ENCODE assay signal across 8 cellular contexts in genomic region chr2:171894612-171894947, GRCh38. TPM values are rescaled to one million over a fixed set of nuclear protein-coding genes. Genes with fewer than 3 reads are reported as not detected.
DNase-seq lines count a peak whose midpoint lies in the region; ATAC-seq, FAIRE-seq and TF ChIP-seq lines count a peak whose summit lies in the region.

No MANE protein-coding gene starts in this region.

- H3K36me3 Mint-ChIP-seq in activated naive CD4-positive, alpha-beta T cell treated with anti-CD3 and anti-CD28 coated beads, Interleukin-2, amount 50 U/mL, for 24 hours: peaks cover 10% of the 10 kb centered on the region

- H3K36me3 ChIP-seq in K562 (ENCODE audit: control insufficient read depth, insufficient read depth, low read length): peaks cover 21% of the 10 kb centered on the region
- H3K36me3 ChIP-seq in lung (ENCODE audit: control insufficient read depth in 2 of 2, insufficient read depth in 2 of 2, low read length in 2 of 2): no peaks in the 10 kb centered on the region
- no peaks in the 10 kb centered on the region for H3K36me3 ChIP-seq in upper lobe of left lung

- H3K27me3 ChIP-seq in K562 (ENCODE audit: control insufficient read depth in 2 of 2, insufficient read depth in 2 of 2, low read length in 2 of 2) (no peaks in the 10 kb centered on the region), lung (ENCODE audit: control insufficient read depth, insufficient read depth) (no peaks in the 10 kb centered on the region), upper lobe of left lung (no peaks in the 10 kb centered on the region)

- peaks cover 5% of the 10 kb centered on the region; the same call in 1 of the 2 replicates for H3K9me3 ChIP-seq in K562 (replicated peaks; ENCODE audit: control insufficient read depth, insufficient read depth, low read depth, low read length)
- H3K9me3 ChIP-seq in lung (ENCODE audit: control insufficient read depth in 2 of 2, insufficient read depth in 1 of 2, low read length in 1 of 2): no peaks in the 10 kb centered on the region
- H3K9me3 ChIP-seq in upper lobe of left lung: peaks cover 0 to 5% (median 0%) of the 10 kb centered on the region in 4 donors

- no peak for DNase-seq in activated naive CD4-positive, alpha-beta T cell treated with anti-CD3 and anti-CD28 coated beads, Interleukin-2, amount 50 U/mL, for 16 hours
- no peak for DNase-seq in K562 (ENCODE audit: extremely low read depth in 1 of 4, low spot score in 3 of 4)
- DNase-seq in lung (ENCODE audit: low spot score): no peak
- DNase-seq in upper lobe of left lung: no peak
- DNase-seq in anterior cingulate cortex (lab: John Stamatoyannopoulos, UW): no peak
- no peak for DNase-seq in NCI-H1092 treated with DMSO at 0.1 percent for 48 hours (lab: John Stamatoyannopoulos, UW)
- DNase-seq in NCI-H82 treated with DMSO at 0.1 percent for 48 hours (lab: John Stamatoyannopoulos, UW; ENCODE audit: unreplicated experiment): no peak

- CTCF ChIA-PET in K562 (lab: Yijun Ruan, JAX; ENCODE audit: low intra/inter-chr PET ratio): no interaction called here

- peak overlapping the region; percentile 96 for H3K4me2 ChIP-seq in K562 (ENCODE audit: insufficient read depth, low read length)

- peak overlapping the region; percentile 99 for H2AFZ ChIP-seq in K562 (ENCODE audit: low read depth, low read length)

- H3K27me3 Mint-ChIP-seq in activated naive CD4-positive, alpha-beta T cell treated with anti-CD3 and anti-CD28 coated beads, Interleukin-2, amount 50 U/mL, for 24 hours: no peaks in the 10 kb centered on the region

- TF ChIP-seq CTCF in K562 (IDR thresholded peaks at IDR 0.05 in 2 of 3, conservative IDR thresholded peaks at IDR 0.05 in 1 of 3; ENCODE audit: insufficient read depth in 2 of 3, low read depth in 1 of 3, low read length in 3 of 3) (no peak), lung (IDR thresholded peaks at IDR 0.05; ENCODE audit: control extremely low read depth, extremely low read depth) (no peak), upper lobe of left lung (IDR thresholded peaks at IDR 0.05) (no peak)

- H3K9ac ChIP-seq in K562 (ENCODE audit: insufficient read depth in 1 of 2, low read depth in 2 of 2, low read length in 2 of 2): peak overlapping the region; percentile 77 to 90

- 34% methylated on average over 10 of the region's 10 CpGs for WGBS in K562 (ENCODE audit: insufficient coverage, low coverage, missing lambda C conversion rate)
- 44 to 49% methylated on average over 10 of the region's 10 CpGs for WGBS in lung, 2 donors
- 39 to 46% methylated on average over 10 of the region's 10 CpGs for WGBS in upper lobe of left lung, 2 donors

- no peaks in the 10 kb centered on the region for H4K20me1 ChIP-seq in K562 (replicated peaks; ENCODE audit: control insufficient read depth, insufficient read depth, low read length)

- H3K9me3 Mint-ChIP-seq in activated naive CD4-positive, alpha-beta T cell treated with anti-CD3 and anti-CD28 coated beads, Interleukin-2, amount 50 U/mL, for 24 hours: no peaks in the 10 kb centered on the region

- intact Hi-C loops in K562 (cut with micrococcal nuclease): loop anchor here (2.0 to 10.0 kb wide), 2 partner anchors 28 to 190 kb away; partner anchors contain the start of gene HAT1

- BruUV-seq in K562 (replicated peaks; lab: Mats Ljungman, UMichigan): TSS peak; percentile 89

- peaks cover 12% of the 10 kb centered on the region; the same call in 2 of the 3 replicates for H3K79me2 ChIP-seq in K562 (ENCODE audit: control insufficient read depth, insufficient read depth, low read length)

- no peaks in the 10 kb centered on the region for H3K9me1 ChIP-seq in K562 (ENCODE audit: control insufficient read depth, insufficient read depth, low read length)

- H3K4me1 ChIP-seq in K562 (replicated peaks in 1 of 2; ENCODE audit: control insufficient read depth in 2 of 2, insufficient read depth in 2 of 2, low read length in 2 of 2): peaks cover 5 to 12% of the 10 kb centered on the region in 2 experiments; a peak in 3 of 5 replicates
- peaks cover 1 to 7% of the 10 kb centered on the region in 2 donors for H3K4me1 ChIP-seq in lung (ENCODE audit: control insufficient read depth in 2 of 2, insufficient read depth in 2 of 2, low read length in 2 of 2)
- H3K4me1 ChIP-seq in upper lobe of left lung: peaks cover 7 to 17% (median 13%) of the 10 kb centered on the region in 4 donors

- TF ChIP-seq POLR2A in K562 (conservative IDR thresholded peaks at IDR 0.05) (no peak), upper lobe of left lung (IDR thresholded peaks at IDR 0.05) (no peak)

- H3K4me3 Mint-ChIP-seq in activated naive CD4-positive, alpha-beta T cell treated with anti-CD3 and anti-CD28 coated beads, Interleukin-2, amount 50 U/mL, for 24 hours: peak overlapping the region; percentile 93

- no peak for TF ChIP-seq RAD21 in K562 (CRISPR knock-in tag; conservative IDR thresholded peaks at IDR 0.05 in 1 of 2, IDR thresholded peaks at IDR 0.05 in 1 of 2)

- ATAC-seq in K562 (no peak), lung (ENCODE audit: insufficient read depth, low FRiP score) (no peak), upper lobe of left lung (ENCODE audit: low FRiP score in 2 of 2) (no peak)

- POLR2A ChIA-PET in K562 (lab: Yijun Ruan, JAX): interaction anchor here (0.7 to 10.9 kb wide), 8 partner anchors 9 to 191 kb away, joined by 3 to 78 read pairs (median 4); partner anchors contain the start of genes DLX1 and HAT1

- H3K27ac Mint-ChIP-seq in activated naive CD4-positive, alpha-beta T cell treated with anti-CD3 and anti-CD28 coated beads, Interleukin-2, amount 50 U/mL, for 24 hours: peak overlapping the region; percentile 93

- in situ Hi-C loops in K562 (cut with MboI): no loop called here

- TF ChIP-seq EP300 in K562 (IDR thresholded peaks at IDR 0.05; ENCODE audit: low read length): no peak
- no peak for TF ChIP-seq EP300 in upper lobe of left lung (IDR thresholded peaks at IDR 0.05)

- peak overlapping the region; percentile 79 for H3K4me3 ChIP-seq in K562
- no peak overlapping the region for H3K4me3 ChIP-seq in lung
- H3K4me3 ChIP-seq in upper lobe of left lung: peak overlapping the region; percentile 64 to 83 (median 74)

- peaks cover 47% of the 10 kb centered on the region for H3K4me1 Mint-ChIP-seq in activated naive CD4-positive, alpha-beta T cell treated with anti-CD3 and anti-CD28 coated beads, Interleukin-2, amount 50 U/mL, for 24 hours

- H3K27ac ChIP-seq in K562 (ENCODE audit: extremely low read depth, low read depth, low read length): peak overlapping the region; percentile 86
- H3K27ac ChIP-seq in lung (ENCODE audit: low read depth in 1 of 2, low read length in 1 of 2): peak overlapping the region; percentile 79 to 81
- H3K27ac ChIP-seq in upper lobe of left lung: peak overlapping the region; percentile 70 to 87 (median 71)

- no peak for FAIRE-seq in K562 (lab: Jason Lieb, UNC)

RNA-seq across cellular contexts. Expression of gene SLC25A12, which starts 0.5 kb away (rescaled TPM):
- total RNA-seq in K562 (2011; cell fraction: chromatin; rRNA removed; ENCODE audit: low replicate concordance): 36.2 and 70.5 TPM in 2 replicates
- total RNA-seq in K562 (2011; cell fraction: nucleolus; rRNA removed): 12.8 and 19.2 TPM in 2 replicates
- total RNA-seq in K562 (2011; cell fraction: nucleoplasm; rRNA removed): 30.2 and 31.1 TPM in 2 replicates
- 13.5 and 17.5 TPM in 2 replicates for total RNA-seq in K562 (2014; rRNA removed)
- total RNA-seq in K562 (2014; rRNA removed; fragmentation: Illumina TruSeq; extraction: Trizol): 23.8 and 24.6 TPM in 2 replicates
- total RNA-seq in K562 (2015; rRNA removed; fragmentation: Illumina TruSeq; extraction: Trizol): 22.6 and 22.7 TPM in 2 replicates
- total RNA-seq in K562 (2021): 20.5 and 21.3 TPM in 2 replicates
- polyA plus RNA-seq in K562 (2011; rRNA removed): 27.1 and 36.5 TPM in 2 replicates
- polyA plus RNA-seq in K562 (2011; cell fraction: cytosol; rRNA removed): 14.3 and 17.6 TPM in 2 replicates
- polyA plus RNA-seq in K562 (2011; cell fraction: nucleus; rRNA removed): 33.7 and 36.3 TPM in 2 replicates
- 14.2 and 15.0 TPM in 2 replicates for polyA plus RNA-seq in K562 (2012)
- polyA plus RNA-seq in K562 (2014; fragmentation: Illumina TruSeq; extraction: Trizol): 20.3 and 21.7 TPM in 2 replicates
- polyA plus RNA-seq in K562 (2014; fragmentation: Nextera tagmentation; extraction: Ambion mirVana): 10 to 100 TPM; 18.3 to 31.5 TPM
- polyA plus RNA-seq in K562 (2014; rRNA removed): 17.6 and 23.2 TPM in 2 replicates
- 41.6 and 43.3 TPM in 2 replicates for polyA minus RNA-seq in K562 (2011; rRNA and poly(A)+ RNA removed)
- 12.9 and 19.3 TPM in 2 replicates for polyA minus RNA-seq in K562 (2011; cell fraction: cytosol; rRNA and poly(A)+ RNA removed)
- polyA minus RNA-seq in K562 (2011; cell fraction: nucleus; rRNA and poly(A)+ RNA removed): 17.6 and 21.2 TPM in 2 replicates
- total RNA-seq in lung: 10 to 100 TPM; 17.9 to 22.4 TPM
- polyA plus RNA-seq in lung: 10 to 100 TPM in 1 of 2 donors, 1 to 10 TPM in 1; 6.9 to 10.6 TPM
- total RNA-seq in upper lobe of left lung: 10 to 100 TPM in 3 of 6 donors, 1 to 10 TPM in 3; 6.2 to 27.2 (median 11.3) TPM

RNA-seq across cellular contexts. Expression of gene HAT1, which starts 27.7 kb away (rescaled TPM):
- 45.2 and 99.1 TPM in 2 replicates for total RNA-seq in K562 (2011; cell fraction: chromatin; rRNA removed; ENCODE audit: low replicate concordance)
- total RNA-seq in K562 (2011; cell fraction: nucleolus; rRNA removed): 30.7 and 34.7 TPM in 2 replicates
- 57.9 and 59.7 TPM in 2 replicates for total RNA-seq in K562 (2011; cell fraction: nucleoplasm; rRNA removed)
- total RNA-seq in K562 (2014; rRNA removed): 104 and 125 TPM in 2 replicates
- 216 and 262 TPM in 2 replicates for total RNA-seq in K562 (2014; rRNA removed; fragmentation: Illumina TruSeq; extraction: Trizol)
- 159 and 171 TPM in 2 replicates for total RNA-seq in K562 (2015; rRNA removed; fragmentation: Illumina TruSeq; extraction: Trizol)
- 148 and 162 TPM in 2 replicates for total RNA-seq in K562 (2021)
- polyA plus RNA-seq in K562 (2011; rRNA removed): 176 and 298 TPM in 2 replicates
- 44.8 and 95.3 TPM in 2 replicates for polyA plus RNA-seq in K562 (2011; cell fraction: cytosol; rRNA removed)
- polyA plus RNA-seq in K562 (2011; cell fraction: nucleus; rRNA removed): 22.2 and 34.5 TPM in 2 replicates
- polyA plus RNA-seq in K562 (2012): 157 and 173 TPM in 2 replicates
- 243 and 269 TPM in 2 replicates for polyA plus RNA-seq in K562 (2014; fragmentation: Illumina TruSeq; extraction: Trizol)
- 100 to 1,000 TPM; 369 to 384 TPM for polyA plus RNA-seq in K562 (2014; fragmentation: Nextera tagmentation; extraction: Ambion mirVana)
- polyA plus RNA-seq in K562 (2014; rRNA removed): 217 and 244 TPM in 2 replicates
- 190 and 212 TPM in 2 replicates for polyA minus RNA-seq in K562 (2011; rRNA and poly(A)+ RNA removed)
- 43.4 and 67.5 TPM in 2 replicates for polyA minus RNA-seq in K562 (2011; cell fraction: cytosol; rRNA and poly(A)+ RNA removed)
- 25.4 and 46.1 TPM in 2 replicates for polyA minus RNA-seq in K562 (2011; cell fraction: nucleus; rRNA and poly(A)+ RNA removed)
- total RNA-seq in lung: 10 to 100 TPM; 27.5 to 48.4 TPM
- polyA plus RNA-seq in lung: 10 to 100 TPM; 16.1 to 41.8 TPM
- 10 to 100 TPM; 10.3 to 42.6 (median 25.7) TPM for total RNA-seq in upper lobe of left lung
